Comparison of ENCODE assay signal across 9 cellular contexts in genomic region chr10:112374724-112375541, GRCh38. TPM values are rescaled to one million over a fixed set of nuclear protein-coding genes. Genes with fewer than 3 reads are reported as not detected.
DNase-seq lines count a peak whose midpoint lies in the region; ATAC-seq, FAIRE-seq and TF ChIP-seq lines count a peak whose summit lies in the region.
"Had no signal": no experiment of that assay in that cellular context is flagged by ENCODE, and none has a peak within 500 bp of the region (broad histone marks: within the 10 kb centered on the region; RNA-seq: fewer than 3 reads in every experiment).

No MANE protein-coding gene starts in this region.

- no peaks in the 10 kb centered on the region for H3K9me3 ChIP-seq in muscle layer of duodenum (ENCODE audit: control insufficient read depth in 1 of 2, low read length in 2 of 2)

- H3K27ac ChIP-seq in muscle layer of duodenum (ENCODE audit: low read length), result peak overlapping the region; percentile 98

- no peak for TF ChIP-seq CTCF in astrocyte of the spinal cord (IDR thresholded peaks at IDR 0.05; ENCODE audit: low read depth, low read length)

- DNase-seq in GM12892 (ENCODE audit: insufficient read length), result peak; percentile 31
- peak; percentile 26 for DNase-seq in MV-4-11 (lab: John Stamatoyannopoulos, UW)
- peak; percentile 2 for DNase-seq in astrocyte of the spinal cord (ENCODE audit: low read depth, low spot score)
- DNase-seq in NCI-H69 (lab: John Stamatoyannopoulos, UW), result no peak
- DNase-seq in NCI-H1048 (lab: John Stamatoyannopoulos, UW), result no peak
- DNase-seq in DMS79 (lab: John Stamatoyannopoulos, UW), result no peak

- H3K4me3 ChIP-seq in astrocyte of the spinal cord (ENCODE audit: low read depth, low read length) (no peak overlapping the region), muscle layer of duodenum (ENCODE audit: low read depth in 1 of 2, low read length in 2 of 2) (peak overlapping the region; percentile 60 to 80)

- peaks cover 8 to 18% of the 10 kb centered on the region in 2 donors for H3K4me1 ChIP-seq in muscle layer of duodenum (ENCODE audit: control insufficient read depth in 1 of 2, insufficient read depth in 2 of 2, low read length in 2 of 2)

- peak; percentile 56 for FAIRE-seq in GM12892 (lab: Jason Lieb, UNC)
- FAIRE-seq: islet of Langerhans had no signal

- ATAC-seq in GM21723 (IDR thresholded peaks at IDR 0.05; ENCODE audit: unreplicated experiment), result peak; percentile 46

- in situ Hi-C loops in astrocyte of the spinal cord (cut with HindIII; ENCODE audit: low sequenced_read_pairs), result no loop called here

- no peaks in the 10 kb centered on the region for H3K27me3 ChIP-seq in muscle layer of duodenum (ENCODE audit: low read depth, low read length)

- no peaks in the 10 kb centered on the region for H3K36me3 ChIP-seq in muscle layer of duodenum (ENCODE audit: control insufficient read depth in 1 of 2, insufficient read depth in 2 of 2, low read length in 2 of 2)

- TF ChIP-seq POLR2A in GM12892 (IDR thresholded peaks at IDR 0.05; ENCODE audit: low read depth, low read length), result peak; percentile 51; the same call in 1 of the 2 replicates

RNA-seq across cellular contexts. Expression of gene ACSL5, which starts 1.0 kb away (rescaled TPM):
- polyA plus RNA-seq in GM12892 (2012; ENCODE audit: missing spikeins), result 37.9 TPM

Comparison
In these comparisons a context has a peak if more than half of its experiments do, and no peak if none do; other contexts are left out.
1. DNase-seq: peak in GM12892 (single experiment), MV-4-11 (single experiment) and astrocyte of the spinal cord (single experiment); none in NCI-H69 (single experiment), NCI-H1048 (single experiment) and DMS79 (single experiment).